In the genomic region with DNA sequence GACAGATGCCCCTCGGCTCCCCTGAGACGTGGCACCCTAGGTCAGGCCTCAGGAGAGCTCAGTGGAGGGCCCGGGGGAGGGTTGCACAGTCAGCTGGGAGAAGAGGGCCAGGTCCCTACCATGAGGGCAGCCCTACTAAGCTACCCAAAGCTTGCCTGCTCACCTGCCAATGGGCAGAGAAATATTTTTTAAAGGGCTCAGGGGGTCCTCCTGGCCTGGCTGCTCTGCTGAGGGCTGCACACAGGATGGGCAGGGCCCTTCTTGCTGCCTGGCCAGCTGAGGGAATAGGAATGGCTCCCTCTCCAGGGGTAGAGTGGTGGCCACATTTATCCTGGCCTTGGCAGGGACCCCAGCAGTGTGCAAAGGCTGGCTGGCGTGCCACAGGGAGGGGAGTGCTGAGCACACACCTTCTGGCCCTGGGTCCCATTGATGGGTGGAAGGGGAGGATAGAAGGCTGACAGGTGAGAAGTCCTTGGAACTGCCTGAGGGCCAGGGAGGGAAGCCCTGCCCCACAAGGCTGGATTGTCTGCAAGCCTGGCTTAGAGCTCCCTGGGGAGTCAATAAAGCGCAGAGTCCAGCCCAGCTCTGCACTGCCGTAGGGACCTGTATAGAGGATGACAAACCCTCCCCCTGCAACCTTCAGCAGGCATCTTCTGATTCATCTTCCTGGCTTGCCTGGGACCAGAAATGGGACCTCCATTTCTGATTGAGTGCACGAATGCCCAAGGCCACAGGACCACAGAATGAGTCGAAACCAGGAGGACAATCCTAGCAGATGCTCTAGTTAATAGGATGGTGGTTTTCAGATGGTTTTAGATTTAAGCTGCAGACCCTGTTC, we compare ENCODE assay signal across 12 cellular contexts.
DNase-seq lines count a peak whose midpoint lies in the region; ATAC-seq and TF ChIP-seq lines count a peak whose summit lies in the region.
"Had no signal": no experiment of that assay in that cellular context is flagged by ENCODE, and none has a peak within 500 bp of the region (broad histone marks: within the 10 kb centered on the region; RNA-seq: fewer than 3 reads in every experiment).

No MANE protein-coding gene starts in this region.

- no peak overlapping the region for H2AK5ac ChIP-seq in H9 (ENCODE audit: insufficient read length, low read length)

- H3K23me2 ChIP-seq in H9 (ENCODE audit: insufficient read length, low read depth, low read length, poor library complexity, severe bottlenecking), result no peaks in the 10 kb centered on the region

- H3K27me3 Mint-ChIP-seq in IgD-negative memory B cell (no peaks in the 10 kb centered on the region), activated B cell treated with CpG ODN at 0.5 μM for 24 hours (no peaks in the 10 kb centered on the region), memory B cell (no peaks in the 10 kb centered on the region), H9 (ENCODE audit: low read depth) (peaks cover 24% of the 10 kb centered on the region)

- no CpG with 5 or more reads among the region's 8 CpGs for WGBS in H9 (ENCODE audit: extremely low coverage, insufficient read length, low lambda C conversion rate)

- H2BK120ac ChIP-seq in H9 (ENCODE audit: low read depth, low read length, poor library complexity, severe bottlenecking), result no peak overlapping the region

- H3K27me3 ChIP-seq in H9 (ENCODE audit: insufficient read depth, low read length), result no peaks in the 10 kb centered on the region

- no peak overlapping the region for H4K8ac ChIP-seq in H9 (replicated peaks; ENCODE audit: insufficient read length, low read depth, low read length)

- no peak overlapping the region for H2BK12ac ChIP-seq in H9 (ENCODE audit: insufficient read length, low read depth, low read length)

- no peak overlapping the region for H3K9ac ChIP-seq in H9 (ENCODE audit: extremely low read depth, insufficient read length, low read length)

- no peak overlapping the region for H3T11ph ChIP-seq in H9 (ENCODE audit: low read length)

- no peak overlapping the region for H3K18ac ChIP-seq in H9 (ENCODE audit: insufficient read length, low read depth, low read length)

- TF ChIP-seq CTCF in activated B cell treated with CpG ODN at 0.5 μM for 24 hours (IDR thresholded peaks at IDR 0.05), result no peak
- no peak for TF ChIP-seq CTCF in H9 (conservative IDR thresholded peaks at IDR 0.05)

- no peak overlapping the region for H4K5ac ChIP-seq in H9 (ENCODE audit: insufficient read length, low read depth, low read length)

- H3K79me1 ChIP-seq in H9 (ENCODE audit: insufficient read depth, low read depth, low read length, poor library complexity, severe bottlenecking), result no peaks in the 10 kb centered on the region

- no peak overlapping the region for H2AFZ ChIP-seq in H9 (ENCODE audit: low read length)

- POLR2A ChIA-PET in activated B cell treated with CpG ODN at 0.5 μM for 24 hours (lab: Charles Lee), result interaction anchor here (0.6 to 1.9 kb wide), 5 partner anchors 12 to 129 kb away, joined by 4 to 8 read pairs (median 5); no protein-coding TSS in a partner anchor

- no peaks in the 10 kb centered on the region for H4K20me1 ChIP-seq in H9 (ENCODE audit: control insufficient read depth, insufficient read depth, insufficient read length)

- H3K4me3 Mint-ChIP-seq in IgD-negative memory B cell (peak overlapping the region in 2 of 4 donors; percentile 72), activated B cell treated with CpG ODN at 0.5 μM for 24 hours (no peak overlapping the region), memory B cell (peak overlapping the region; percentile 38), H9 (no peak overlapping the region)

- no peak overlapping the region for H3K4me2 ChIP-seq in H9 (ENCODE audit: insufficient read depth, insufficient read length, low read length)

- H3K9me3 ChIP-seq in H9 (ENCODE audit: control insufficient read depth, low read depth, low read length), result no peaks in the 10 kb centered on the region

- H3K23ac ChIP-seq in H9 (ENCODE audit: insufficient read length, low read depth, low read length), result no peak overlapping the region

- CTCF ChIA-PET in activated B cell treated with CpG ODN at 0.5 μM for 24 hours (lab: Charles Lee), result interaction anchor here (0.7 to 11.6 kb wide), 10 partner anchors 10 to 321 kb away, joined by 3 to 178 read pairs (median 5); no protein-coding TSS in a partner anchor

- no peak overlapping the region for H3K14ac ChIP-seq in H9 (ENCODE audit: insufficient read depth, low read length)

- no peak overlapping the region for H4K91ac ChIP-seq in H9 (ENCODE audit: insufficient read length, low read depth, low read length)

- H3K9me3 Mint-ChIP-seq in IgD-negative memory B cell (no peaks in the 10 kb centered on the region), activated B cell treated with CpG ODN at 0.5 μM for 24 hours (no peaks in the 10 kb centered on the region), memory B cell (no peaks in the 10 kb centered on the region), H9 (no peaks in the 10 kb centered on the region)
- H3K9me3 Mint-ChIP-seq: GM23338 had no signal

- H3K36me3 Mint-ChIP-seq in IgD-negative memory B cell, result peaks cover 7% of the 10 kb centered on the region
- peaks cover 2% of the 10 kb centered on the region for H3K36me3 Mint-ChIP-seq in activated B cell treated with CpG ODN at 0.5 μM for 24 hours (ENCODE audit: low read depth)
- peaks cover 7% of the 10 kb centered on the region for H3K36me3 Mint-ChIP-seq in memory B cell
- H3K36me3 Mint-ChIP-seq in H9 (ENCODE audit: insufficient read depth in 1 of 3, low read depth in 3 of 3), result no peaks in the 10 kb centered on the region

- H3K27ac ChIP-seq in H9 (ENCODE audit: insufficient read length, low read depth, low read length), result no peak overlapping the region
- H3K27ac ChIP-seq: 22Rv1, RWPE1 had no signal

- no peak overlapping the region for H3K56ac ChIP-seq in H9 (ENCODE audit: insufficient read length, low read depth, low read length)

- no peak overlapping the region for H2BK5ac ChIP-seq in H9 (ENCODE audit: insufficient read length, low read length)

- ATAC-seq in activated B cell treated with CpG ODN at 0.5 μM for 24 hours (ENCODE audit: low read depth) (peak; percentile 73), memory B cell (ENCODE audit: low read depth) (no peak), GM19395 (IDR thresholded peaks at IDR 0.05; ENCODE audit: unreplicated experiment) (no peak), HG03139 (IDR thresholded peaks at IDR 0.05; ENCODE audit: unreplicated experiment) (no peak)

- H3K4me1 Mint-ChIP-seq in IgD-negative memory B cell, result peaks cover 30 to 42% (median 36%) of the 10 kb centered on the region in 3 donors
- peaks cover 51% of the 10 kb centered on the region for H3K4me1 Mint-ChIP-seq in activated B cell treated with CpG ODN at 0.5 μM for 24 hours
- peaks cover 43% of the 10 kb centered on the region for H3K4me1 Mint-ChIP-seq in memory B cell
- H3K4me1 Mint-ChIP-seq in H9, result peaks cover 16 to 17% of the 10 kb centered on the region in 2 experiments

- H3K4ac ChIP-seq in H9 (ENCODE audit: low read depth, low read length), result no peak overlapping the region

- H3K27ac Mint-ChIP-seq in IgD-negative memory B cell (peak overlapping the region; percentile 45 to 83 (median 73)), activated B cell treated with CpG ODN at 0.5 μM for 24 hours (no peak overlapping the region), memory B cell (peak overlapping the region; percentile 60), H9 (no peak overlapping the region)
- H3K27ac Mint-ChIP-seq: GM23338 had no signal

- H2BK20ac ChIP-seq in H9 (ENCODE audit: low read depth, low read length, poor library complexity, severe bottlenecking), result no peak overlapping the region

- DNase-seq in DMS 273 (lab: John Stamatoyannopoulos, UW; ENCODE audit: unreplicated experiment), result peak; percentile 46
- no peak for DNase-seq in DMS 273 treated with DMSO at 0.1 percent for 48 hours (lab: John Stamatoyannopoulos, UW)
- DNase-seq in activated B cell treated with CpG ODN at 0.5 μM for 24 hours, result no peak
- DNase-seq in memory B cell (ENCODE audit: low spot score in 2 of 2), result no peak
- no peak for DNase-seq in H9
- DNase-seq: effector CD4-positive, alpha-beta T cell had no signal

- no peak overlapping the region for H2BK15ac ChIP-seq in H9 (ENCODE audit: low read depth, low read length)

- H3K4me1 ChIP-seq in H9 (ENCODE audit: insufficient read depth, low read length), result no peaks in the 10 kb centered on the region

- intact Hi-C loops in activated B cell treated with CpG ODN at 0.5 μM for 24 hours (cut with micrococcal nuclease), result loop anchor here (2.0 kb wide), 1 partner anchor 256 kb away; no protein-coding TSS in a partner anchor

- H3K79me2 ChIP-seq in H9 (ENCODE audit: insufficient read depth, low read length), result no peaks in the 10 kb centered on the region

Comparison
In these comparisons a context has a peak if more than half of its experiments do, and no peak if none do; other contexts are left out.
1. H3K27ac Mint-ChIP-seq: peak in IgD-negative memory B cell (3 of 3) and memory B cell (single experiment); none in activated B cell treated with CpG ODN at 0.5 μM for 24 hours (single experiment) and H9 (0 of 3).